ENCODE assay signal across 8 cellular contexts in the genomic region with DNA sequence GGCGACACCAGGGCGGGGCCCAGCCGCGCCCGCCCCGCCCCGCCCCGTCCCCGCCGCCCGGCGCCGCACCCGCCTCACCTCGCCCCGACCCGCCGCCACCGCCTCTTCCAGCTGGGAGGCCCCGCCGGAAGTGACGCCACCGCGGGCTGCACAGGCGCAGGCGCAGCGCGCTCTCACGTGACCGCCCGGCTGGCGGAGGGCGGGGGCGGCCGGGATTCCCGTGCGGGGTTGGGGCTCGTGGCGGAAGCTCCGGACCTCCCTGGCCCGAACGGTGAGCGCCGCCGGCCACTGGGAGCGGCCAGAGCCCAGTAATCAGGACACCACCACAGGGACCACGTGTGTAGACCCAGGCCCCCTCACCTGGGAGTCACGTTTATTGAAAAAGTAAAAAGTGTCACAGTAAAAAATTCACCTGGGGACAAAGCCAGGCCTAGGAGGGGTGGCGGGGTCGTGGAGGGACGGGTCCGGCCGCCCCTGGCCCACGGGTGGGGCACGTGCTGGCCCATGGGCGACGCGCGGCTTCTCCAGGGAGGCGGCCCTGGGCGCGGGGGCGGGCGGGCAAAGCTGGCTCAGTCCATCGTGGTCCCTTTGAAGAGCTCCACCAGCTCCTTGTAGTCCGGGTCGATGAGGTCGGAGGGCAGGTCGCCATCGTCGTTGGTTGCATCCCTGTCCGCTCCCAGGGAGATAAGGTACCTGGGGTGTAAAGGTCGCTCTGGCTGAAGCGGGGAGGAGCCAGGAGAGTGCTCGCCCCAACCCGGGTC. TPM values are rescaled to one million over a fixed set of nuclear protein-coding genes. Genes with fewer than 3 reads are reported as not detected.
A peak's percentile ranks its signal among the peaks of the same experiment; 100 is the strongest.
DNase-seq lines count a peak whose midpoint lies in the region; ATAC-seq, FAIRE-seq and TF ChIP-seq lines count a peak whose summit lies in the region.

A gene with protein sequence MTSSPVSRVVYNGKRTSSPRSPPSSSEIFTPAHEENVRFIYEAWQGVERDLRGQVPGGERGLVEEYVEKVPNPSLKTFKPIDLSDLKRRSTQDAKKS (minus strand): TSS at position 132 of the 761 bp plus-strand sequence. CDS start 8,785 bp downstream, outside the sequence.

- TF ChIP-seq POLR2A in thyroid gland (IDR thresholded peaks at IDR 0.05), result peak; percentile 64 to 89

- H3K27ac ChIP-seq in pancreas (peak within 1 kb of the TSS; percentile 84 to 95 (median 88)), thyroid gland (peak within 1 kb of the TSS; percentile 84 to 91 (median 91))

- TF ChIP-seq CTCF in pancreas (IDR thresholded peaks at IDR 0.05), result no peak
- TF ChIP-seq CTCF in thyroid gland (IDR thresholded peaks at IDR 0.05), result peak in 1 of 6 experiments; percentile 22

- peaks cover 4 to 9% (median 7%) of the 10 kb centered on the region in 3 donors for H3K4me1 ChIP-seq in pancreas
- H3K4me1 ChIP-seq in thyroid gland, result peaks cover 16 to 28% of the 10 kb centered on the region in 2 donors

- 1 to 2% methylated on average over 56 to 76 of the region's 76 CpGs for WGBS in pancreas, 2 donors
- 4 to 8% methylated on average over 14 to 16 of the region's 76 CpGs for WGBS in thyroid gland, 2 donors

- DNase-seq in NCI-H1417 treated with DMSO at 0.1 percent for 48 hours (lab: John Stamatoyannopoulos, UW) (peak; percentile 25), SW 1271 (lab: John Stamatoyannopoulos, UW) (peak; percentile 71 to 85), Right ventricle myocardium superior (peak; percentile 98), pancreas (peak; percentile 95 to 99 (median 97)), thyroid gland (peak; percentile 96)
- DNase-seq in activated naive CD8-positive, alpha-beta T cell treated with anti-CD3 and anti-CD28 coated beads, Interleukin-2, amount 50 U/mL, for 16 hours (ENCODE audit: low read depth, low spot score), result peak; percentile 89

- H3K36me3 ChIP-seq in pancreas (no peaks in the 10 kb centered on the region), thyroid gland (no peaks in the 10 kb centered on the region)

- ATAC-seq in HG02642 (IDR thresholded peaks at IDR 0.05; ENCODE audit: poor library complexity, unreplicated experiment) (peak; percentile 77), Right ventricle myocardium superior (ENCODE audit: poor library complexity) (peak; percentile 95), pancreas (peak; percentile 84 to 91 (median 90))

- H3K27me3 ChIP-seq in pancreas (no peaks in the 10 kb centered on the region), thyroid gland (no peaks in the 10 kb centered on the region)

- H3K9me3 ChIP-seq in pancreas (no peaks in the 10 kb centered on the region), thyroid gland (no peaks in the 10 kb centered on the region)

- no peak for FAIRE-seq in pancreas (lab: Jason Lieb, UNC)

- intact Hi-C loops in Right ventricle myocardium superior (cut with DNase I) (no loop called here), pancreas (cut with DNase I) (no loop called here), thyroid gland (cut with DNase I) (loop anchor here (2.0 kb wide), 1 partner anchor 25 kb away; no protein-coding TSS in a partner anchor)

- H3K4me3 ChIP-seq in GM08714 (ENCODE audit: low read length), result peak within 1 kb of the TSS; percentile 95
- peak within 1 kb of the TSS; percentile 63 to 90 (median 85) for H3K4me3 ChIP-seq in pancreas
- H3K4me3 ChIP-seq in thyroid gland (replicated peaks in 1 of 3), result peak within 1 kb of the TSS; percentile 47 to 84 (median 80)

RNA-seq across cellular contexts. Expression of the gene that starts here (rescaled TPM):
- 104 TPM for total RNA-seq in Right ventricle myocardium superior
- total RNA-seq in pancreas, result 10 to 100 TPM; 28.9 to 64.0 (median 50.2) TPM
- polyA plus RNA-seq in pancreas, result 100 to 1,000 TPM; 133 to 203 TPM
- total RNA-seq in thyroid gland, result 10 to 100 TPM; 55.2 to 88.6 (median 83.7) TPM

Comparison
In these comparisons a context has a peak if more than half of its experiments do, and no peak if none do; other contexts are left out.
1. Peak in every context shown above with its lines: DNase-seq, ATAC-seq, H3K4me3 ChIP-seq and H3K27ac ChIP-seq.
2. DNase-seq: peak in every context shown above with its lines; median percentile 98 in Right ventricle myocardium superior; 97 in pancreas; 96 in thyroid gland; 89 in activated naive CD8-positive, alpha-beta T cell treated with anti-CD3 and anti-CD28 coated beads, Interleukin-2, amount 50 U/mL, for 16 hours; 78 in SW 1271; 25 in NCI-H1417 treated with DMSO at 0.1 percent for 48 hours.